Comparison of ENCODE assay signal across 1 cellular context in genomic region chr2:46922049-46922448, GRCh38.
TF ChIP-seq lines count a peak whose summit lies in the region.

No MANE protein-coding gene starts in this region.

TF ChIP-seq in IMR-90, 13 proteins besides CTCF, POLR2A, EP300 and RAD21:
- TF ChIP-seq MAFK (IDR thresholded peaks at IDR 0.05; ENCODE audit: low read depth, low read length) (peak; percentile 62), USF2 (IDR thresholded peaks at IDR 0.05; ENCODE audit: low read depth, low read length) (no peak), BHLHE40 (IDR thresholded peaks at IDR 0.05; ENCODE audit: low read depth, low read length) (no peak)
